ENCODE assay signal across 1 cellular context in genomic region chr6:14359438-14359837, GRCh38.
TF ChIP-seq lines count a peak whose summit lies in the region.

No MANE protein-coding gene starts in this region.

TF ChIP-seq in H1, 55 proteins besides CTCF, POLR2A, EP300 and RAD21 (continued from another document):
- TF ChIP-seq, protein P1, sequence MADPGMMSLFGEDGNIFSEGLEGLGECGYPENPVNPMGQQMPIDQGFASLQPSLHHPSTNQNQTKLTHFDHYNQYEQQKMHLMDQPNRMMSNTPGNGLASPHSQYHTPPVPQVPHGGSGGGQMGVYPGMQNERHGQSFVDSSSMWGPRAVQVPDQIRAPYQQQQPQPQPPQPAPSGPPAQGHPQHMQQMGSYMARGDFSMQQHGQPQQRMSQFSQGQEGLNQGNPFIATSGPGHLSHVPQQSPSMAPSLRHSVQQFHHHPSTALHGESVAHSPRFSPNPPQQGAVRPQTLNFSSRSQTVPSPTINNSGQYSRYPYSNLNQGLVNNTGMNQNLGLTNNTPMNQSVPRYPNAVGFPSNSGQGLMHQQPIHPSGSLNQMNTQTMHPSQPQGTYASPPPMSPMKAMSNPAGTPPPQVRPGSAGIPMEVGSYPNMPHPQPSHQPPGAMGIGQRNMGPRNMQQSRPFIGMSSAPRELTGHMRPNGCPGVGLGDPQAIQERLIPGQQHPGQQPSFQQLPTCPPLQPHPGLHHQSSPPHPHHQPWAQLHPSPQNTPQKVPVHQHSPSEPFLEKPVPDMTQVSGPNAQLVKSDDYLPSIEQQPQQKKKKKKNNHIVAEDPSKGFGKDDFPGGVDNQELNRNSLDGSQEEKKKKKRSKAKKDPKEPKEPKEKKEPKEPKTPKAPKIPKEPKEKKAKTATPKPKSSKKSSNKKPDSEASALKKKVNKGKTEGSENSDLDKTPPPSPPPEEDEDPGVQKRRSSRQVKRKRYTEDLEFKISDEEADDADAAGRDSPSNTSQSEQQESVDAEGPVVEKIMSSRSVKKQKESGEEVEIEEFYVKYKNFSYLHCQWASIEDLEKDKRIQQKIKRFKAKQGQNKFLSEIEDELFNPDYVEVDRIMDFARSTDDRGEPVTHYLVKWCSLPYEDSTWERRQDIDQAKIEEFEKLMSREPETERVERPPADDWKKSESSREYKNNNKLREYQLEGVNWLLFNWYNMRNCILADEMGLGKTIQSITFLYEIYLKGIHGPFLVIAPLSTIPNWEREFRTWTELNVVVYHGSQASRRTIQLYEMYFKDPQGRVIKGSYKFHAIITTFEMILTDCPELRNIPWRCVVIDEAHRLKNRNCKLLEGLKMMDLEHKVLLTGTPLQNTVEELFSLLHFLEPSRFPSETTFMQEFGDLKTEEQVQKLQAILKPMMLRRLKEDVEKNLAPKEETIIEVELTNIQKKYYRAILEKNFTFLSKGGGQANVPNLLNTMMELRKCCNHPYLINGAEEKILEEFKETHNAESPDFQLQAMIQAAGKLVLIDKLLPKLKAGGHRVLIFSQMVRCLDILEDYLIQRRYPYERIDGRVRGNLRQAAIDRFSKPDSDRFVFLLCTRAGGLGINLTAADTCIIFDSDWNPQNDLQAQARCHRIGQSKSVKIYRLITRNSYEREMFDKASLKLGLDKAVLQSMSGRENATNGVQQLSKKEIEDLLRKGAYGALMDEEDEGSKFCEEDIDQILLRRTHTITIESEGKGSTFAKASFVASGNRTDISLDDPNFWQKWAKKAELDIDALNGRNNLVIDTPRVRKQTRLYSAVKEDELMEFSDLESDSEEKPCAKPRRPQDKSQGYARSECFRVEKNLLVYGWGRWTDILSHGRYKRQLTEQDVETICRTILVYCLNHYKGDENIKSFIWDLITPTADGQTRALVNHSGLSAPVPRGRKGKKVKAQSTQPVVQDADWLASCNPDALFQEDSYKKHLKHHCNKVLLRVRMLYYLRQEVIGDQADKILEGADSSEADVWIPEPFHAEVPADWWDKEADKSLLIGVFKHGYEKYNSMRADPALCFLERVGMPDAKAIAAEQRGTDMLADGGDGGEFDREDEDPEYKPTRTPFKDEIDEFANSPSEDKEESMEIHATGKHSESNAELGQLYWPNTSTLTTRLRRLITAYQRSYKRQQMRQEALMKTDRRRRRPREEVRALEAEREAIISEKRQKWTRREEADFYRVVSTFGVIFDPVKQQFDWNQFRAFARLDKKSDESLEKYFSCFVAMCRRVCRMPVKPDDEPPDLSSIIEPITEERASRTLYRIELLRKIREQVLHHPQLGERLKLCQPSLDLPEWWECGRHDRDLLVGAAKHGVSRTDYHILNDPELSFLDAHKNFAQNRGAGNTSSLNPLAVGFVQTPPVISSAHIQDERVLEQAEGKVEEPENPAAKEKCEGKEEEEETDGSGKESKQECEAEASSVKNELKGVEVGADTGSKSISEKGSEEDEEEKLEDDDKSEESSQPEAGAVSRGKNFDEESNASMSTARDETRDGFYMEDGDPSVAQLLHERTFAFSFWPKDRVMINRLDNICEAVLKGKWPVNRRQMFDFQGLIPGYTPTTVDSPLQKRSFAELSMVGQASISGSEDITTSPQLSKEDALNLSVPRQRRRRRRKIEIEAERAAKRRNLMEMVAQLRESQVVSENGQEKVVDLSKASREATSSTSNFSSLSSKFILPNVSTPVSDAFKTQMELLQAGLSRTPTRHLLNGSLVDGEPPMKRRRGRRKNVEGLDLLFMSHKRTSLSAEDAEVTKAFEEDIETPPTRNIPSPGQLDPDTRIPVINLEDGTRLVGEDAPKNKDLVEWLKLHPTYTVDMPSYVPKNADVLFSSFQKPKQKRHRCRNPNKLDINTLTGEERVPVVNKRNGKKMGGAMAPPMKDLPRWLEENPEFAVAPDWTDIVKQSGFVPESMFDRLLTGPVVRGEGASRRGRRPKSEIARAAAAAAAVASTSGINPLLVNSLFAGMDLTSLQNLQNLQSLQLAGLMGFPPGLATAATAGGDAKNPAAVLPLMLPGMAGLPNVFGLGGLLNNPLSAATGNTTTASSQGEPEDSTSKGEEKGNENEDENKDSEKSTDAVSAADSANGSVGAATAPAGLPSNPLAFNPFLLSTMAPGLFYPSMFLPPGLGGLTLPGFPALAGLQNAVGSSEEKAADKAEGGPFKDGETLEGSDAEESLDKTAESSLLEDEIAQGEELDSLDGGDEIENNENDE (IDR thresholded peaks at IDR 0.05; ENCODE audit: insufficient replicate concordance, low read length) = no peak
- TF ChIP-seq MAFK (IDR thresholded peaks at IDR 0.05; ENCODE audit: low read depth, low read length) (no peak), YY1 (IDR thresholded peaks at IDR 0.05; ENCODE audit: low read depth, low read length) (no peak), JUN (IDR thresholded peaks at IDR 0.05; ENCODE audit: low read depth, low read length) (no peak), HDAC2 (IDR thresholded peaks at IDR 0.05; ENCODE audit: borderline replicate concordance in 1 of 2, low read depth in 2 of 2, low read length in 2 of 2) (no peak)
